Comparison of ENCODE assay signal across 8 cellular contexts in genomic region chr2:144330951-144331651, GRCh38.
DNase-seq lines count a peak whose midpoint lies in the region; ATAC-seq lines count a peak whose summit lies in the region.

No MANE protein-coding gene starts in this region.

- peaks cover 17 to 29% of the 10 kb centered on the region in 2 donors for H3K36me3 Mint-ChIP-seq in activated naive CD4-positive, alpha-beta T cell treated with anti-CD3 and anti-CD28 coated beads, Interleukin-2, amount 50 U/mL, for 72 hours

- DNase-seq in ELR (ENCODE audit: low read depth) (peak; percentile 20), NCI-H2171 (lab: John Stamatoyannopoulos, UW) (peak; percentile 7), T1000 (lab: John Stamatoyannopoulos, UW) (no peak)
- DNase-seq in activated naive CD4-positive, alpha-beta T cell treated with anti-CD3 and anti-CD28 coated beads, Interleukin-2, amount 50 U/mL, for 72 hours (ENCODE audit: low spot score in 2 of 2), result peak in 1 of 2 donors; percentile 55
- DNase-seq in stimulated activated CD4-positive, alpha-beta T cell treated with anti-CD3 and anti-CD28 coated beads, Interleukin-2, amount 100 ng/mL, for 4 hours (ENCODE audit: low read depth), result peak; percentile 23

- H3K9ac ChIP-seq in iPS-20b (ENCODE audit: low read depth, low read length), result peak overlapping the region; percentile 68

- H3K9me3 Mint-ChIP-seq in activated naive CD4-positive, alpha-beta T cell treated with anti-CD3 and anti-CD28 coated beads, Interleukin-2, amount 50 U/mL, for 72 hours, result no peaks in the 10 kb centered on the region

- H3K4me1 ChIP-seq in iPS-20b (ENCODE audit: insufficient read depth, low read length), result peaks cover 15% of the 10 kb centered on the region; the same call in 1 of the 2 replicates

- H3K27ac ChIP-seq in iPS-20b (ENCODE audit: low read length), result no peak overlapping the region

- peaks cover 28% of the 10 kb centered on the region; the same call in 1 of the 2 replicates for H3K27me3 ChIP-seq in iPS-20b (ENCODE audit: insufficient read depth, low read length)

- peak overlapping the region; percentile 98 for H3K27ac Mint-ChIP-seq in activated naive CD4-positive, alpha-beta T cell treated with anti-CD3 and anti-CD28 coated beads, Interleukin-2, amount 50 U/mL, for 72 hours

- ATAC-seq in activated naive CD4-positive, alpha-beta T cell treated with anti-CD3 and anti-CD28 coated beads, Interleukin-2, amount 50 U/mL, for 72 hours, result no peak
- ATAC-seq in GM18502 (IDR thresholded peaks at IDR 0.05; ENCODE audit: poor library complexity, unreplicated experiment) (no peak), HG03039 (IDR thresholded peaks at IDR 0.05; ENCODE audit: unreplicated experiment) (no peak)

- peak overlapping the region; percentile 79 for H3K4me3 ChIP-seq in iPS-20b (ENCODE audit: low read length)

- no peaks in the 10 kb centered on the region for H3K36me3 ChIP-seq in iPS-20b (ENCODE audit: insufficient read depth, low read depth, low read length)

- no peaks in the 10 kb centered on the region for H3K9me3 ChIP-seq in iPS-20b (ENCODE audit: insufficient read depth, low read depth, low read length)
